Comparison of ENCODE assay signal across 19 cellular contexts in the genomic region with DNA sequence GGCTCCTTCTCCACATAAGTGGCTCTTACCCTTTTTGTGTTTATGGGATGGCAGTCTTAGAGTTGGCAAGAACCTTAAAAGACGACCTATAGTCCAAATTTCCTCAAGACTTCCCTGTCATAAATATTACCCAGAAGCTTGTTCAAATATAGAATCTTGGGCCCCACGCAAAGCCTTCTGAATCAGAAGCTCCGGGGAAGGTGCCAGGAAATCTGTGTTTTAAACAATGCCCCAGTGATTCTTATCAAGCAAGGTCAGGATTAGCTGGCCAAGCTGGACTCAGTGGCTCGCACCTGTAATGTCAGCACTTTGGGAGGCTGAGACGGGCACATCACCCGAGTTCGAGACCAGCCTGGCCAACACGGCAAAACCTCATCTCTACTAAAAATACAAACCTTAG.
DNase-seq lines count a peak whose midpoint lies in the region; ATAC-seq, FAIRE-seq and TF ChIP-seq lines count a peak whose summit lies in the region.
"Had no signal": no experiment of that assay in that cellular context is flagged by ENCODE, and none has a peak within 500 bp of the region (broad histone marks: within the 10 kb centered on the region; RNA-seq: fewer than 3 reads in every experiment).

No MANE protein-coding gene starts in this region.

- no TSS peak for BruUV-seq in Panc1 (replicated peaks; lab: Mats Ljungman, UMichigan)

- intact Hi-C loops in Panc1 (cut with micrococcal nuclease; ENCODE audit: unreplicated experiment) (no loop called here), esophagus muscularis mucosa (cut with DNase I) (no loop called here), pancreas (cut with DNase I) (loop anchor here in 1 of 3 donors (10.0 kb wide), 1 partner anchor 58 kb away; no protein-coding TSS in a partner anchor)

- H3K4me3 ChIP-seq in Panc1 (ENCODE audit: low read depth in 2 of 2, low read length in 2 of 2), result no peak overlapping the region
- no peak overlapping the region for H3K4me3 ChIP-seq in esophagus muscularis mucosa
- no peak overlapping the region for H3K4me3 ChIP-seq in pancreas
- H3K4me3 ChIP-seq: BLaER1, dorsolateral prefrontal cortex, gastrocnemius medialis, SJSA1, skin epidermis had no signal

- peak; percentile 63 for DNase-seq in EH (ENCODE audit: low read depth)
- DNase-seq in Panc1 (ENCODE audit: low read depth, low spot score), result peak; percentile 71
- no peak for DNase-seq in esophagus muscularis mucosa (ENCODE audit: extremely low spot score)
- peak in 3 of 6 donors; percentile 20 to 43 (median 35) for DNase-seq in pancreas
- DNase-seq in GM19238 (ENCODE audit: insufficient read length, low spot score), result no peak
- DNase-seq in NCI-H345 treated with DMSO at 0.1 percent for 48 hours (lab: John Stamatoyannopoulos, UW; ENCODE audit: unreplicated experiment), result no peak
- no peak for DNase-seq in activated CD4-positive, alpha-beta T cell treated with anti-CD3 and anti-CD28 coated beads for 1 hour
- DNase-seq in T1000 (lab: John Stamatoyannopoulos, UW), result no peak
- DNase-seq: activated CD8-positive, alpha-beta T cell treated with anti-CD3 and anti-CD28 coated beads for 36 hours; amniotic stem cell; gastrocnemius medialis; immature natural killer cell; NCI-H2227 treated with DMSO at 0.1 percent for 48 hours; stimulated activated naive B cell treated with anti-CD40 and anti-IgM and Interleukin-4, amounts not matched to agents 10 μg/mL and 1 μg/mL and 100 μg/mL, for 72 hours had no signal

- ATAC-seq in Panc1 (0 out of 2 replicates have a peak, but pooled peaks have one; percentile 4), pancreas (no peak)
- ATAC-seq: activated CD8-positive, alpha-beta T cell treated with anti-CD3 and anti-CD28 coated beads for 36 hours; gastrocnemius medialis; stimulated activated naive B cell treated with anti-CD40 and anti-IgM and Interleukin-4, amounts not matched to agents 10 μg/mL and 1 μg/mL and 100 μg/mL, for 72 hours had no signal

- H3K27ac ChIP-seq in Panc1 (ENCODE audit: low read length) (no peak overlapping the region), esophagus muscularis mucosa (replicated peaks in 1 of 4) (peak overlapping the region; percentile 39 to 81 (median 74)), pancreas (peak overlapping the region; percentile 57 to 75 (median 64))
- H3K27ac ChIP-seq: BLaER1, SJSA1 had no signal

- H3K36me3 ChIP-seq in Panc1 (ENCODE audit: control insufficient read depth, insufficient read depth, low read length) (no peaks in the 10 kb centered on the region), esophagus muscularis mucosa (peaks cover 12 to 68% (median 49%) of the 10 kb centered on the region in 4 donors), pancreas (no peaks in the 10 kb centered on the region)

- TF ChIP-seq POLR2A in esophagus muscularis mucosa (IDR thresholded peaks at IDR 0.05; ENCODE audit: low read depth), result no peak

- in situ Hi-C loops in Panc1 (cut with HindIII; ENCODE audit: low pct_unique_long_range_greater_than_20kb, low sequenced_read_pairs), result no loop called here

- TF ChIP-seq CTCF in Panc1 (IDR thresholded peaks at IDR 0.05) (no peak), esophagus muscularis mucosa (IDR thresholded peaks at IDR 0.05) (no peak), pancreas (IDR thresholded peaks at IDR 0.05) (no peak)

- H3K27me3 ChIP-seq in Panc1 (ENCODE audit: control insufficient read depth, insufficient read depth, low read length), result no peaks in the 10 kb centered on the region
- H3K27me3 ChIP-seq in esophagus muscularis mucosa, result no peaks in the 10 kb centered on the region
- no peaks in the 10 kb centered on the region for H3K27me3 ChIP-seq in pancreas
- H3K27me3 ChIP-seq: BLaER1, gastrocnemius medialis, neutrophil, SJSA1 had no signal

- no peak for FAIRE-seq in pancreas (lab: Jason Lieb, UNC)

- 49% methylated on average over 4 of the region's 8 CpGs for WGBS in esophagus muscularis mucosa
- 49 to 50% methylated on average over 8 of the region's 8 CpGs for WGBS in pancreas, 2 donors

- POLR2A ChIA-PET in Panc1 (lab: Charles Lee), result no interaction called here

- CTCF ChIA-PET in Panc1 (lab: Charles Lee), result no interaction called here

- H3K4me1 ChIP-seq in Panc1 (ENCODE audit: control insufficient read depth, insufficient read depth, low read length), result peaks cover 42% of the 10 kb centered on the region
- H3K4me1 ChIP-seq in esophagus muscularis mucosa, result peaks cover 43 to 73% (median 58%) of the 10 kb centered on the region in 4 donors
- H3K4me1 ChIP-seq in pancreas, result peaks cover 0 to 6% (median 4%) of the 10 kb centered on the region in 3 donors

- TF ChIP-seq EP300 in esophagus muscularis mucosa (IDR thresholded peaks at IDR 0.05), result no peak

- H3K9me3 ChIP-seq in Panc1 (ENCODE audit: control insufficient read depth, insufficient read depth, low read depth, low read length) (no peaks in the 10 kb centered on the region), esophagus muscularis mucosa (no peaks in the 10 kb centered on the region), pancreas (no peaks in the 10 kb centered on the region)
- H3K9me3 ChIP-seq: BLaER1, gastrocnemius medialis, neutrophil, SJSA1 had no signal

Comparison
In these comparisons a context has a peak if more than half of its experiments do, and no peak if none do; other contexts are left out.
1. DNase-seq: peak in EH (single experiment) and Panc1 (single experiment); none in esophagus muscularis mucosa (single experiment), GM19238 (single experiment), NCI-H345 treated with DMSO at 0.1 percent for 48 hours (single experiment), activated CD4-positive, alpha-beta T cell treated with anti-CD3 and anti-CD28 coated beads for 1 hour (single experiment) and T1000 (single experiment).